Comparison of ENCODE assay signal across 1 cellular context in genomic region chr1:6496890-6497214, GRCh38.
TF ChIP-seq lines count a peak whose summit lies in the region.

No MANE protein-coding gene starts in this region.

TF ChIP-seq in HEK293, 187 proteins besides CTCF, POLR2A, EP300 and RAD21 (continued from another document):
- TF ChIP-seq, protein P1, sequence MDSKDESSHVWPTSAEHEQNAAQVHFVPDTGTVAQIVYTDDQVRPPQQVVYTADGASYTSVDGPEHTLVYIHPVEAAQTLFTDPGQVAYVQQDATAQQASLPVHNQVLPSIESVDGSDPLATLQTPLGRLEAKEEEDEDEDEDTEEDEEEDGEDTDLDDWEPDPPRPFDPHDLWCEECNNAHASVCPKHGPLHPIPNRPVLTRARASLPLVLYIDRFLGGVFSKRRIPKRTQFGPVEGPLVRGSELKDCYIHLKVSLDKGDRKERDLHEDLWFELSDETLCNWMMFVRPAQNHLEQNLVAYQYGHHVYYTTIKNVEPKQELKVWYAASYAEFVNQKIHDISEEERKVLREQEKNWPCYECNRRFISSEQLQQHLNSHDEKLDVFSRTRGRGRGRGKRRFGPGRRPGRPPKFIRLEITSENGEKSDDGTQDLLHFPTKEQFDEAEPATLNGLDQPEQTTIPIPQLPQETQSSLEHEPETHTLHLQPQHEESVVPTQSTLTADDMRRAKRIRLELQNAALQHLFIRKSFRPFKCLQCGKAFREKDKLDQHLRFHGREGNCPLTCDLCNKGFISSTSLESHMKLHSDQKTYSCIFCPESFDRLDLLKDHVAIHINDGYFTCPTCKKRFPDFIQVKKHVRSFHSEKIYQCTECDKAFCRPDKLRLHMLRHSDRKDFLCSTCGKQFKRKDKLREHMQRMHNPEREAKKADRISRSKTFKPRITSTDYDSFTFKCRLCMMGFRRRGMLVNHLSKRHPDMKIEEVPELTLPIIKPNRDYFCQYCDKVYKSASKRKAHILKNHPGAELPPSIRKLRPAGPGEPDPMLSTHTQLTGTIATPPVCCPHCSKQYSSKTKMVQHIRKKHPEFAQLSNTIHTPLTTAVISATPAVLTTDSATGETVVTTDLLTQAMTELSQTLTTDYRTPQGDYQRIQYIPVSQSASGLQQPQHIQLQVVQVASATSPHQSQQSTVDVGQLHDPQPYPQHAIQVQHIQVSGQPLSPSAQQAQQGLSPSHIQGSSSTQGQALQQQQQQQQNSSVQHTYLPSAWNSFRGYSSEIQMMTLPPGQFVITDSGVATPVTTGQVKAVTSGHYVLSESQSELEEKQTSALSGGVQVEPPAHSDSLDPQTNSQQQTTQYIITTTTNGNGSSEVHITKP (tag by site-specific recombination; IDR thresholded peaks at IDR 0.05), result peak; percentile 65
- TF ChIP-seq ZNF747 (tag by site-specific recombination; IDR thresholded peaks at IDR 0.05), result no peak
- no peak for TF ChIP-seq ZNF670 (tag by site-specific recombination; IDR thresholded peaks at IDR 0.05; ENCODE audit: low read depth)
